8 cellular contexts compared by ENCODE assay signal in the genomic region with DNA sequence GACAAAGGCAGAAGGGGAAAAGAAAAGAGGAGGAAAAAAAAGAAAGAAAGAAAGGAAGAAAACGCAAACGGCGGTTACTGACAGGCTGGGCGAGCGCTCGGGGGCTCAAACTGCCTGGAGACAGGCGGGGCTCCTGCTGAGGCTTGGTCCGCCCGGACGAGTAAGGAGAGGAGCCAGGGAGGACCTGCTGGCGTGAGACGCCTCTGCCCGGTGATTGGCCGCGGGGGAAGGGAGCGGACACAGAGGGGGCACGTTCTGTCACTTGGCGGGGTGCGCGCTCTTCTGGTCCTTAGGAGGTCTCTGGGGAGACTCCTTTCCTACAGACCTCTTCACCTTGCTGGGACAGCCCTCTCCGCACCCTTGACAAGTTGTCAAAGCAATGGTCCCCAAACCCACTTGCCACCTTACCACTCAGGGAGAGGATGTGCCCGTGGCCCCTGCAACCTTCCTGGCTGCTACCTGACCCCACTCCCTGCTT. TPM values are rescaled to one million over a fixed set of nuclear protein-coding genes. Genes with fewer than 3 reads are reported as not detected.
DNase-seq lines count a peak whose midpoint lies in the region; TF ChIP-seq lines count a peak whose summit lies in the region.

No MANE protein-coding gene starts in this region.

- H3K36me3 ChIP-seq in breast epithelium (no peaks in the 10 kb centered on the region), liver (ENCODE audit: control insufficient read depth in 4 of 4, insufficient read depth in 3 of 4, low read depth in 1 of 4, low read length in 3 of 4) (no peaks in the 10 kb centered on the region), tibial artery (no peaks in the 10 kb centered on the region)

- WGBS in liver = 3% methylated on average over 22 of the region's 22 CpGs

- TF ChIP-seq RAD21 in liver (IDR thresholded peaks at IDR 0.05) = no peak

- H3K27me3 ChIP-seq in breast epithelium (no peaks in the 10 kb centered on the region), liver (ENCODE audit: control insufficient read depth in 4 of 4, insufficient read depth in 4 of 4, low read length in 3 of 4) (peaks cover 0 to 4% (median 0%) of the 10 kb centered on the region in 4 donors), tibial artery (no peaks in the 10 kb centered on the region)

- peak overlapping the region; percentile 78 for H3K4me3 ChIP-seq in GM12865 (ENCODE audit: low read depth, low read length)
- H3K4me3 ChIP-seq in HFF-Myc (replicated peaks; ENCODE audit: low read depth, low read length) = peak overlapping the region; percentile 68
- peak overlapping the region; percentile 65 to 81 (median 74) for H3K4me3 ChIP-seq in breast epithelium
- peak overlapping the region; percentile 68 to 87 (median 82) for H3K4me3 ChIP-seq in liver (ENCODE audit: low read depth in 1 of 3, low read length in 3 of 3)
- peak overlapping the region; percentile 68 to 70 for H3K4me3 ChIP-seq in tibial artery

- no peak for TF ChIP-seq POLR2A in breast epithelium (IDR thresholded peaks at IDR 0.05)

- H3K9ac ChIP-seq in liver (ENCODE audit: low read depth in 1 of 2, low read length in 2 of 2) = no peak overlapping the region

- DNase-seq in GM12865 (ENCODE audit: low read depth) (peak; percentile 89), HFF-Myc (ENCODE audit: extremely low read depth, low read depth) (no peak), NCI-H128 (lab: John Stamatoyannopoulos, UW; ENCODE audit: unreplicated experiment) (peak; percentile 94), breast epithelium (ENCODE audit: low spot score in 2 of 2) (peak in 1 of 2 donors; percentile 55), tibial artery (no peak)
- no peak for DNase-seq in activated CD8-positive, alpha-beta memory T cell treated with anti-CD3 and anti-CD28 coated beads for 24 hours

- intact Hi-C loops in breast epithelium (cut with DNase I; ENCODE audit: low total_unique reads) (no loop called here), tibial artery (cut with DNase I; ENCODE audit: low total_unique reads) (loop anchor here (2.0 kb wide), 1 partner anchor 42 kb away; the partner anchor contains the start of gene TSPAN1)

- H3K27ac ChIP-seq in 22Rv1 (peak overlapping the region; percentile 96), breast epithelium (peak overlapping the region; percentile 78 to 85), liver (ENCODE audit: low read depth in 1 of 2, low read length in 2 of 2) (peak overlapping the region; percentile 57 to 78), tibial artery (peak overlapping the region; percentile 91 to 93)

- no peak for TF ChIP-seq CTCF in 22Rv1 (IDR thresholded peaks at IDR 0.05)
- no peak for TF ChIP-seq CTCF in GM12865 (IDR thresholded peaks at IDR 0.05; ENCODE audit: insufficient read depth, low read depth, low read length, missing control alignments)
- no peak for TF ChIP-seq CTCF in HFF-Myc (IDR thresholded peaks at IDR 0.05; ENCODE audit: low read depth, low read length, missing control alignments)
- no peak for TF ChIP-seq CTCF in breast epithelium (IDR thresholded peaks at IDR 0.05)
- TF ChIP-seq CTCF in liver (IDR thresholded peaks at IDR 0.05; ENCODE audit: low read depth, low read length, missing input control) = no peak
- TF ChIP-seq CTCF in tibial artery (IDR thresholded peaks at IDR 0.05) = no peak

- H3K9me3 ChIP-seq in breast epithelium (no peaks in the 10 kb centered on the region), liver (ENCODE audit: control insufficient read depth in 4 of 4, low read length in 3 of 4) (no peaks in the 10 kb centered on the region), tibial artery (no peaks in the 10 kb centered on the region)

- no peaks in the 10 kb centered on the region for H3K4me1 ChIP-seq in breast epithelium
- peaks cover 4 to 27% (median 15%) of the 10 kb centered on the region in 4 donors for H3K4me1 ChIP-seq in liver (ENCODE audit: control insufficient read depth in 4 of 4, insufficient read depth in 4 of 4, low read length in 3 of 4)
- H3K4me1 ChIP-seq in tibial artery = peaks cover 0 to 40% (median 16%) of the 10 kb centered on the region in 4 donors

TF ChIP-seq in liver, 16 proteins besides CTCF, POLR2A, EP300 and RAD21:
- TF ChIP-seq FOXA2 (IDR thresholded peaks at IDR 0.05) (no peak), RXRA (IDR thresholded peaks at IDR 0.05) (no peak), HNF4G (IDR thresholded peaks at IDR 0.05) (no peak), YY1 (IDR thresholded peaks at IDR 0.05) (no peak), FOXA1 (IDR thresholded peaks at IDR 0.05) (no peak), HNF4A (conservative IDR thresholded peaks at IDR 0.05) (no peak), GABPA (IDR thresholded peaks at IDR 0.05 in 1 of 2, conservative IDR thresholded peaks at IDR 0.05 in 1 of 2) (no peak)
- TF ChIP-seq, protein P1, sequence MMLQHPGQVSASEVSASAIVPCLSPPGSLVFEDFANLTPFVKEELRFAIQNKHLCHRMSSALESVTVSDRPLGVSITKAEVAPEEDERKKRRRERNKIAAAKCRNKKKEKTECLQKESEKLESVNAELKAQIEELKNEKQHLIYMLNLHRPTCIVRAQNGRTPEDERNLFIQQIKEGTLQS (IDR thresholded peaks at IDR 0.05) = no peak
- TF ChIP-seq, protein P2, sequence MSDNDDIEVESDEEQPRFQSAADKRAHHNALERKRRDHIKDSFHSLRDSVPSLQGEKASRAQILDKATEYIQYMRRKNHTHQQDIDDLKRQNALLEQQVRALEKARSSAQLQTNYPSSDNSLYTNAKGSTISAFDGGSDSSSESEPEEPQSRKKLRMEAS (IDR thresholded peaks at IDR 0.05) = no peak

RNA-seq across cellular contexts. Expression of gene PIK3R3, which starts 0.8 kb away (rescaled TPM):
- total RNA-seq in breast epithelium (10 to 100 TPM; 17.9 to 80.3 (median 46.8) TPM), liver (1 to 10 TPM; 3.7 to 4.6 TPM)
- polyA plus RNA-seq in liver = 1 to 10 TPM; 1.5 to 1.8 TPM

RNA-seq across cellular contexts. Expression of gene TSPAN1, which starts 41.7 kb away (rescaled TPM):
- total RNA-seq in breast epithelium (10 to 100 TPM in 1 of 3 donors, 1 to 10 TPM in 1, under 1 TPM in 1; 0.48 to 26.2 (median 8.9) TPM), liver (1 to 10 TPM in 1 of 2 donors, under 1 TPM in 1; 0.33 to 2.4 TPM)
- polyA plus RNA-seq in liver = 1 to 10 TPM; 1.7 to 7.0 TPM

RNA-seq across cellular contexts. Expression of gene P3R3URF, which starts 43.1 kb away (rescaled TPM):
- not detected for total RNA-seq in breast epithelium
- total RNA-seq in liver = not detected
- polyA plus RNA-seq in liver = not detected

Comparison
In these comparisons a context has a peak if more than half of its experiments do, and no peak if none do; other contexts are left out.
1. DNase-seq: peak in GM12865 (single experiment) and NCI-H128 (single experiment); none in HFF-Myc (single experiment), tibial artery (0 of 2) and activated CD8-positive, alpha-beta memory T cell treated with anti-CD3 and anti-CD28 coated beads for 24 hours (single experiment).
2. Peak in every context shown above with its lines, with median percentiles within 50 percentile points of each other: H3K27ac ChIP-seq and H3K4me3 ChIP-seq.